19 cellular contexts compared by ENCODE assay signal in genomic region chr5:51465165-51465564, GRCh38.
DNase-seq lines count a peak whose midpoint lies in the region; ATAC-seq and TF ChIP-seq lines count a peak whose summit lies in the region.
"Had no signal": no experiment of that assay in that cellular context is flagged by ENCODE, and none has a peak within 500 bp of the region (broad histone marks: within the 10 kb centered on the region; RNA-seq: fewer than 3 reads in every experiment).

No MANE protein-coding gene starts in this region.

- no peaks in the 10 kb centered on the region for H3K36me3 Mint-ChIP-seq in brain
- H3K36me3 Mint-ChIP-seq in stimulated activated effector memory CD8-positive, alpha-beta T cell treated with anti-CD3 and anti-CD28 coated beads, Interleukin-12 subunit alpha, Interleukin-12 subunit beta, amount 100 ng/mL, for 72 hours, result no peaks in the 10 kb centered on the region

- WGBS in GM23248 (ENCODE audit: low coverage in 1 of 2, low lambda C conversion rate in 2 of 2, missing lambda C conversion rate in 2 of 2), 2 experiments, result 8 to 12% methylated on average over 6 of the region's 6 CpGs

- H3K9me3 Mint-ChIP-seq in brain, result no peaks in the 10 kb centered on the region
- H3K9me3 Mint-ChIP-seq in stimulated activated effector memory CD8-positive, alpha-beta T cell treated with anti-CD3 and anti-CD28 coated beads, Interleukin-12 subunit alpha, Interleukin-12 subunit beta, amount 100 ng/mL, for 72 hours, result peaks cover 7% of the 10 kb centered on the region
- H3K9me3 Mint-ChIP-seq: activated CD4-positive, alpha-beta T cell treated with anti-CD3 and anti-CD28 coated beads, Interleukin-2, amount 10 ng/mL, durations not matched to agents 24 days and 14 days had no signal

- TF ChIP-seq EP300 in neural cell (conservative IDR thresholded peaks at IDR 0.05; ENCODE audit: poor library complexity, severe bottlenecking), result no peak

- DNase-seq in GM23248 (no peak), NCI-H2227 treated with DMSO at 0.1 percent for 48 hours (lab: John Stamatoyannopoulos, UW) (peak; percentile 55), HuH-7.5 (ENCODE audit: low spot score) (no peak)
- no peak for DNase-seq in stimulated activated effector memory CD8-positive, alpha-beta T cell treated with anti-CD3 and anti-CD28 coated beads, Interleukin-12 subunit alpha, Interleukin-12 subunit beta, amount 100 ng/mL, for 72 hours (ENCODE audit: low spot score in 2 of 2)
- DNase-seq: activated CD4-positive, alpha-beta T cell treated with anti-CD3 and anti-CD28 coated beads, Interleukin-2, amount 10 ng/mL, durations not matched to agents 24 days and 14 days; activated T-cell treated with anti-CD3 and anti-CD28 coated beads, Interleukin-2, amount 50 U/mL, for 48 hours; COR-L47; esophagus squamous epithelium; hypothalamus; Kasumi-1; lower lobe of right lung; NCI-H1694 treated with DMSO at 0.1 percent for 48 hours; stimulated activated naive CD8-positive, alpha-beta T cell treated with anti-CD3 and anti-CD28 coated beads, Interleukin-15, Interleukin-2, amounts not matched to agents 100 U/mL and 50 U/mL, for 24 hours; T1000 had no signal

- H3K9ac ChIP-seq in GM23248 (no peak overlapping the region), neural cell (ENCODE audit: low read length) (peak overlapping the region; percentile 45)

- H3K9me2 ChIP-seq in GM23248 (ENCODE audit: insufficient read depth) (no peaks in the 10 kb centered on the region), neural cell (ENCODE audit: insufficient read depth, low read length) (no peaks in the 10 kb centered on the region)

- H3K4me1 Mint-ChIP-seq in brain, result peaks cover 9% of the 10 kb centered on the region
- H3K4me1 Mint-ChIP-seq in stimulated activated effector memory CD8-positive, alpha-beta T cell treated with anti-CD3 and anti-CD28 coated beads, Interleukin-12 subunit alpha, Interleukin-12 subunit beta, amount 100 ng/mL, for 72 hours, result no peaks in the 10 kb centered on the region
- H3K4me1 Mint-ChIP-seq: activated CD4-positive, alpha-beta T cell treated with anti-CD3 and anti-CD28 coated beads, Interleukin-2, amount 10 ng/mL, durations not matched to agents 24 days and 14 days had no signal

- H3K27me3 ChIP-seq in GM23248 (replicated peaks; ENCODE audit: insufficient read depth) (no peaks in the 10 kb centered on the region), neural cell (ENCODE audit: insufficient read depth, low read depth, low read length) (no peaks in the 10 kb centered on the region)
- H3K27me3 ChIP-seq: esophagus squamous epithelium had no signal

- TF ChIP-seq RAD21 in neural cell (conservative IDR thresholded peaks at IDR 0.05), result no peak

- no peak overlapping the region for H3K4me2 ChIP-seq in GM23248 (ENCODE audit: unreplicated experiment)
- peak overlapping the region; percentile 59 for H3K4me2 ChIP-seq in neural cell (ENCODE audit: low read length)

- peak overlapping the region in 1 of 5 experiments; percentile 30 for H3K27ac Mint-ChIP-seq in brain
- no peak overlapping the region for H3K27ac Mint-ChIP-seq in stimulated activated effector memory CD8-positive, alpha-beta T cell treated with anti-CD3 and anti-CD28 coated beads, Interleukin-12 subunit alpha, Interleukin-12 subunit beta, amount 100 ng/mL, for 72 hours
- H3K27ac Mint-ChIP-seq: activated CD4-positive, alpha-beta T cell treated with anti-CD3 and anti-CD28 coated beads, Interleukin-2, amount 10 ng/mL, durations not matched to agents 24 days and 14 days had no signal

- H3K4me3 Mint-ChIP-seq in brain, result peak overlapping the region; percentile 9 to 71 (median 41)
- no peak overlapping the region for H3K4me3 Mint-ChIP-seq in stimulated activated effector memory CD8-positive, alpha-beta T cell treated with anti-CD3 and anti-CD28 coated beads, Interleukin-12 subunit alpha, Interleukin-12 subunit beta, amount 100 ng/mL, for 72 hours
- H3K4me3 Mint-ChIP-seq: activated CD4-positive, alpha-beta T cell treated with anti-CD3 and anti-CD28 coated beads, Interleukin-2, amount 10 ng/mL, durations not matched to agents 24 days and 14 days had no signal

- in situ Hi-C loops in GM23248 (cut with MboI), result no loop called here

- no peaks in the 10 kb centered on the region for H3K4me1 ChIP-seq in GM23248 (ENCODE audit: insufficient read depth)
- H3K4me1 ChIP-seq: esophagus squamous epithelium, lower lobe of right lung had no signal

- ATAC-seq in HG03520 (IDR thresholded peaks at IDR 0.05; ENCODE audit: unreplicated experiment) (no peak), GM18517 (IDR thresholded peaks at IDR 0.05; ENCODE audit: unreplicated experiment) (no peak)
- no peak for ATAC-seq in stimulated activated effector memory CD8-positive, alpha-beta T cell treated with anti-CD3 and anti-CD28 coated beads, Interleukin-12 subunit alpha, Interleukin-12 subunit beta, amount 100 ng/mL, for 72 hours
- ATAC-seq: lower lobe of right lung; Right ventricle myocardium inferior; stimulated activated naive CD8-positive, alpha-beta T cell treated with anti-CD3 and anti-CD28 coated beads, Interleukin-15, Interleukin-2, amounts not matched to agents 100 U/mL and 50 U/mL, for 24 hours had no signal

- H3K27me3 Mint-ChIP-seq in brain, result no peaks in the 10 kb centered on the region
- H3K27me3 Mint-ChIP-seq: activated CD4-positive, alpha-beta T cell treated with anti-CD3 and anti-CD28 coated beads, Interleukin-2, amount 10 ng/mL, durations not matched to agents 24 days and 14 days had no signal

- H3K9me3 ChIP-seq in GM23248 (ENCODE audit: low read depth) (no peaks in the 10 kb centered on the region), neural cell (ENCODE audit: low read length) (no peaks in the 10 kb centered on the region)
- H3K9me3 ChIP-seq: esophagus squamous epithelium, lower lobe of right lung had no signal

- H3K36me3 ChIP-seq in GM23248 (ENCODE audit: low read depth) (no peaks in the 10 kb centered on the region), neural cell (ENCODE audit: insufficient read depth, low read length) (no peaks in the 10 kb centered on the region)
- H3K36me3 ChIP-seq: esophagus squamous epithelium, lower lobe of right lung had no signal

- H2AFZ ChIP-seq in GM23248 (peak overlapping the region; percentile 42), neural cell (ENCODE audit: low read depth, low read length) (peak overlapping the region; percentile 29)

- H4K20me1 ChIP-seq in GM23248 (ENCODE audit: insufficient read depth) (no peaks in the 10 kb centered on the region), neural cell (ENCODE audit: insufficient read depth) (no peaks in the 10 kb centered on the region)

- H3K4me3 ChIP-seq in GM23248 (no peak overlapping the region), neural cell (ENCODE audit: low read length) (peak overlapping the region; percentile 42)
- H3K4me3 ChIP-seq: esophagus squamous epithelium, lower lobe of right lung had no signal

- H3K27ac ChIP-seq in GM23248, result no peak overlapping the region
- peak overlapping the region; percentile 34 for H3K27ac ChIP-seq in neural cell (ENCODE audit: low read length)
- H3K27ac ChIP-seq: esophagus squamous epithelium, lower lobe of right lung had no signal

- H3F3A ChIP-seq in GM23248 (ENCODE audit: insufficient read depth) (no peaks in the 10 kb centered on the region), neural cell (ENCODE audit: insufficient read depth, low read length, poor library complexity, severe bottlenecking) (no peaks in the 10 kb centered on the region)

- no peaks in the 10 kb centered on the region for H3K79me2 ChIP-seq in GM23248 (ENCODE audit: insufficient read depth)
- H3K79me2 ChIP-seq in neural cell (replicated peaks; ENCODE audit: insufficient read depth, low read length), result no peaks in the 10 kb centered on the region

- no peak for TF ChIP-seq CTCF in brain (conservative IDR thresholded peaks at IDR 0.05)
- no peak for TF ChIP-seq CTCF in neural cell (IDR thresholded peaks at IDR 0.05; ENCODE audit: poor library complexity, severe bottlenecking)

TF ChIP-seq in neural cell, 6 proteins besides CTCF, POLR2A, EP300 and RAD21:
- TF ChIP-seq REST (IDR thresholded peaks at IDR 0.05; ENCODE audit: borderline replicate concordance), result no peak
- TF ChIP-seq EZH2 (IDR thresholded peaks at IDR 0.05; ENCODE audit: borderline replicate concordance, insufficient read depth, low read length, poor library complexity, severe bottlenecking), result no peak
- no peak for TF ChIP-seq POLR2AphosphoS5 (IDR thresholded peaks at IDR 0.05)
- TF ChIP-seq MXI1 (conservative IDR thresholded peaks at IDR 0.05; ENCODE audit: poor library complexity, severe bottlenecking), result no peak
- TF ChIP-seq TAF1 (IDR thresholded peaks at IDR 0.05; ENCODE audit: low read depth), result no peak
- no peak for TF ChIP-seq SMC3 (conservative IDR thresholded peaks at IDR 0.05; ENCODE audit: poor library complexity)
